ENCODE assay signal across 16 cellular contexts in genomic region chrX:3636803-3637202, GRCh38.
A peak's percentile ranks its signal among the peaks of the same experiment; 100 is the strongest.
DNase-seq lines count a peak whose midpoint lies in the region; ATAC-seq and TF ChIP-seq lines count a peak whose summit lies in the region.
"Had no signal": no experiment of that assay in that cellular context is flagged by ENCODE, and none has a peak within 500 bp of the region (broad histone marks: within the 10 kb centered on the region; RNA-seq: fewer than 3 reads in every experiment).

No MANE protein-coding gene starts in this region.

- H3K4me2 ChIP-seq in neural progenitor cell: no peak overlapping the region
- H3K4me2 ChIP-seq: GM23338 had no signal

- no peaks in the 10 kb centered on the region for H4K20me1 ChIP-seq in neural progenitor cell (ENCODE audit: low read depth)

- DNase-seq in T-helper 17 cell (no peak), chondrocyte (ENCODE audit: low spot score) (peak; percentile 28), neural progenitor cell (ENCODE audit: low spot score) (no peak), brain microvascular endothelial cell (no peak)
- DNase-seq in activated naive CD4-positive, alpha-beta T cell treated with anti-CD3 and anti-CD28 coated beads, Interleukin-2, amount 50 U/mL, for 72 hours (ENCODE audit: low spot score in 2 of 2): no peak
- no peak for DNase-seq in activated CD4-positive, alpha-beta T cell treated with anti-CD3 and anti-CD28 coated beads, Interleukin-2, amount 50 U/mL, for 4 hours
- DNase-seq: Calu3; CD4-positive, alpha-beta memory T cell; COR-L47; DMS53; DMS79 treated with DMSO at 0.1 percent for 48 hours; GF-D8; H9; HFFc6 had no signal

- H3K36me3 ChIP-seq in neural progenitor cell (no peaks in the 10 kb centered on the region), brain microvascular endothelial cell (replicated peaks) (no peaks in the 10 kb centered on the region)

- H3K9me3 Mint-ChIP-seq in chondrocyte (ENCODE audit: low read depth) (peaks cover 1% of the 10 kb centered on the region), neural progenitor cell (peaks cover 2% of the 10 kb centered on the region)
- no peaks in the 10 kb centered on the region for H3K9me3 Mint-ChIP-seq in activated naive CD4-positive, alpha-beta T cell treated with anti-CD3 and anti-CD28 coated beads, Interleukin-2, amount 50 U/mL, for 72 hours
- H3K9me3 Mint-ChIP-seq: GM23338, H9, HFFc6 had no signal

- H3K9me3 ChIP-seq in T-helper 17 cell (ENCODE audit: control insufficient read depth, low read length, poor library complexity, severe bottlenecking) (no peaks in the 10 kb centered on the region), neural progenitor cell (ENCODE audit: low read depth) (no peaks in the 10 kb centered on the region)

- peak overlapping the region; percentile 82 for H3K27ac Mint-ChIP-seq in T-helper 17 cell
- no peak overlapping the region for H3K27ac Mint-ChIP-seq in chondrocyte (ENCODE audit: unreplicated experiment)
- peak overlapping the region; percentile 69 for H3K27ac Mint-ChIP-seq in neural progenitor cell
- H3K27ac Mint-ChIP-seq in activated naive CD4-positive, alpha-beta T cell treated with anti-CD3 and anti-CD28 coated beads, Interleukin-2, amount 50 U/mL, for 72 hours: no peak overlapping the region
- H3K27ac Mint-ChIP-seq: GM23338 had no signal

- H3K27me3 Mint-ChIP-seq in T-helper 17 cell (no peaks in the 10 kb centered on the region), chondrocyte (ENCODE audit: low read depth) (no peaks in the 10 kb centered on the region), neural progenitor cell (ENCODE audit: insufficient read depth, low read depth) (peaks cover 2% of the 10 kb centered on the region)
- H3K27me3 Mint-ChIP-seq: CD4-positive, alpha-beta memory T cell had no signal

- H3K9ac ChIP-seq in neural progenitor cell: no peak overlapping the region

- H3K27ac ChIP-seq in neural progenitor cell (no peak overlapping the region), brain microvascular endothelial cell (no peak overlapping the region)

- peaks cover 3% of the 10 kb centered on the region for H3F3A ChIP-seq in neural progenitor cell (ENCODE audit: low read depth)

- no peaks in the 10 kb centered on the region for H3K4me1 ChIP-seq in neural progenitor cell

- no peak for TF ChIP-seq CTCF in chondrocyte (IDR thresholded peaks at IDR 0.05)
- no peak for TF ChIP-seq CTCF in neural progenitor cell (IDR thresholded peaks at IDR 0.05)
- TF ChIP-seq CTCF in brain microvascular endothelial cell (IDR thresholded peaks at IDR 0.05; ENCODE audit: low read depth, low read length, missing control alignments): no peak

- H3K4me3 Mint-ChIP-seq in T-helper 17 cell: no peak overlapping the region
- no peak overlapping the region for H3K4me3 Mint-ChIP-seq in chondrocyte (ENCODE audit: unreplicated experiment)
- H3K4me3 Mint-ChIP-seq in neural progenitor cell: no peak overlapping the region
- H3K4me3 Mint-ChIP-seq: CD4-positive, alpha-beta memory T cell; GM23338; H9; HFFc6 had no signal

- H3K4me1 Mint-ChIP-seq in T-helper 17 cell (peaks cover 7% of the 10 kb centered on the region), chondrocyte (ENCODE audit: low read depth) (no peaks in the 10 kb centered on the region), neural progenitor cell (peaks cover 24% of the 10 kb centered on the region)

- no peak for ATAC-seq in T-helper 17 cell
- no peak for ATAC-seq in activated naive CD4-positive, alpha-beta T cell treated with anti-CD3 and anti-CD28 coated beads, Interleukin-2, amount 50 U/mL, for 72 hours
- ATAC-seq: GM23338, HCT116 had no signal

- H3K79me2 ChIP-seq in neural progenitor cell (ENCODE audit: low read depth): no peaks in the 10 kb centered on the region

- H3K4me3 ChIP-seq in neural progenitor cell: no peak overlapping the region
- no peak overlapping the region for H3K4me3 ChIP-seq in brain microvascular endothelial cell (ENCODE audit: low read depth, low read length)
- H3K4me3 ChIP-seq: GM23338 had no signal

- H2AFZ ChIP-seq in neural progenitor cell (replicated peaks): no peak overlapping the region
- H2AFZ ChIP-seq: GM23338 had no signal

- in situ Hi-C loops in brain microvascular endothelial cell (cut with HindIII; ENCODE audit: low pct_ligation_motif_present, low sequenced_read_pairs): no loop called here

- H3K36me3 Mint-ChIP-seq in T-helper 17 cell (ENCODE audit: low read depth): peaks cover 2% of the 10 kb centered on the region
- H3K36me3 Mint-ChIP-seq in chondrocyte (ENCODE audit: low read depth): peaks cover 13% of the 10 kb centered on the region
- H3K36me3 Mint-ChIP-seq in neural progenitor cell: peaks cover 29% of the 10 kb centered on the region
- H3K36me3 Mint-ChIP-seq in activated naive CD4-positive, alpha-beta T cell treated with anti-CD3 and anti-CD28 coated beads, Interleukin-2, amount 50 U/mL, for 72 hours: peaks cover 5 to 10% of the 10 kb centered on the region in 2 donors

- no peaks in the 10 kb centered on the region for H3K27me3 ChIP-seq in neural progenitor cell
- no peaks in the 10 kb centered on the region for H3K27me3 ChIP-seq in brain microvascular endothelial cell (replicated peaks)

Comparison
In these comparisons a context has a peak if more than half of its experiments do, and no peak if none do; other contexts are left out.
1. H3K27ac Mint-ChIP-seq: peak in T-helper 17 cell (single experiment) and neural progenitor cell (single experiment); none in chondrocyte (single experiment) and activated naive CD4-positive, alpha-beta T cell treated with anti-CD3 and anti-CD28 coated beads, Interleukin-2, amount 50 U/mL, for 72 hours (0 of 2).